In the genomic region with DNA sequence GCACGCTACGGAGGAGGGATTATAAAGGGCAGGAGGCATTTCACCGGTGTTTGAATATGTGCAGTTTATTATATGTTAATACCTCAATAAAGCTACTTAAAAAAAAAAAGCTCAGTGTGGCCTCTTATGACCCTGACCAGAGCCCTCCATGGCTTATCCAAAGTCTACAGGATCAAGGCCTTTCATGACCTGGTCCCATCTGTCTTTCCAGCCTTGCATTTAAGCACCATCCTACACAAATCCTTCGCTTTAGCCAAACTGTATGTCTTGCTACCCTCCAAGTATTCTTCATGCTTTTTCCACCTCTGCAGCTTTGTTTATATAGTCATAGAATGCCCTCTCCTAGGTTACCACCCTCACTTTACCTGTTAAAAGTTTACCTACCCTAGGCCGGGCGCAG, we compare ENCODE assay signal across 17 cellular contexts. TPM values are rescaled to one million over a fixed set of nuclear protein-coding genes. Genes with fewer than 3 reads are reported as not detected.
"Had no signal": no experiment of that assay in that cellular context is flagged by ENCODE, and none has a peak within 500 bp of the region (broad histone marks: within the 10 kb centered on the region; RNA-seq: fewer than 3 reads in every experiment).

No MANE protein-coding gene starts in this region.

- H3K9me3 ChIP-seq: SK-N-SH had no signal

- DNase-seq: KBM-7, NCI-H1048, NCI-H1105, NCI-H1417, NCI-H1436 treated with DMSO at 0.1 percent for 48 hours, NCI-H1694, NCI-H187 treated with DMSO at 0.1 percent for 48 hours, NCI-H2081, NCI-H2107, NCI-H446, NCI-H510A treated with DMSO at 0.1 percent for 48 hours, NCI-H526, PC-3, SHP77, SK-N-SH, SW 1271 had no signal

- H3K27ac ChIP-seq: RWPE1 had no signal

RNA-seq across cellular contexts. Expression of gene MFSD6L, which starts 6.5 kb away (rescaled TPM):
- polyA plus RNA-seq: SK-N-SH had no signal

RNA-seq across cellular contexts. Expression of gene SPDYE4, which starts 34.3 kb away (rescaled TPM):
- polyA plus RNA-seq: SK-N-SH had no signal

RNA-seq across cellular contexts. Expression of gene CCDC42, which starts 48.0 kb away (rescaled TPM):
- polyA plus RNA-seq: SK-N-SH had no signal
